Comparison of ENCODE assay signal across 11 cellular contexts in the genomic region with DNA sequence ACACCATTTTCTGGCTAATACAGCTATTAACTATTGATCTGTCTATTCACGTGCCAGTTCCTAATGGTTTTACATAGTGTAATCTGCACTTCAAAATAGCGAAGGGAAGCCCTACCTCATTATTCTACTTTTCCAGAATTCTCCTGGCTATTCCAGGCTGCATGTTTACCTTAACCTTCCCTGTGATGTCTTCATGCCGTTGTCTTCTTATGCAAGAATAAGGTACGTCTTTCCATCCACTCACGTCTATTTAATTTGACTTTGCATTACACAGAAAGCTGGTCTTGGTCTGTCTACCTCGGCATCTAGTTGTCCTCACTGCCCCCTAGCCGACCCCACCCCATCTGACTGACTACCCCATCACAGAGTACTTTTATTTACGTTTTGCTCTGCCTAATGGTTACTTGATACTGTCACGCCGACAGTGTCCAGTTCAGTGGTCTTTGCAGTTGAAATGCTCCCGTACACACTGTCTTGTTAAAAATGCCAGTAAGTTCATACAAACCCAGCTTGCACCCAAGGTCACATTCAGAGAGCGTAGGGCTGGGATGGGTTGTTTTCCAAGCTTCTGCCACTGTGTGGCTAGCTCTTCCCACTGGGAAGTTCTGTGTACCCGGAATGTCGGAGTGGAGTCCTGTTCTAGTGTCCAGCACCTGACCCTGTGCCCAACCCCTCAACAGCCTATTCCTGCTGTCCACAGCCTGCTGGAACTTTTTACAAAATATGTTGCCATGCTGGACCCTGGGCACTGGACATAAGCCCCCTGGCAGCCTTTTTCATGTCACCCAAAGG. TPM values are rescaled to one million over a fixed set of nuclear protein-coding genes. Genes with fewer than 3 reads are reported as not detected.
DNase-seq lines count a peak whose midpoint lies in the region; ATAC-seq and TF ChIP-seq lines count a peak whose summit lies in the region.
"Had no signal": no experiment of that assay in that cellular context is flagged by ENCODE, and none has a peak within 500 bp of the region (broad histone marks: within the 10 kb centered on the region; RNA-seq: fewer than 3 reads in every experiment).

No MANE protein-coding gene starts in this region.

- no peaks in the 10 kb centered on the region for H3K27me3 Mint-ChIP-seq in T-helper 2 cell treated with Interferon-gamma antibody and Interleukin-4, amounts not matched to agents 5 μg/mL and 100 μg/mL, for 36 hours (ENCODE audit: low read depth)
- H3K27me3 Mint-ChIP-seq: memory B cell had no signal

- no peak for TF ChIP-seq CTCF in adrenal gland (IDR thresholded peaks at IDR 0.05)

- peaks cover 72% of the 10 kb centered on the region for H3K4me1 Mint-ChIP-seq in T-helper 2 cell treated with Interferon-gamma antibody and Interleukin-4, amounts not matched to agents 5 μg/mL and 100 μg/mL, for 36 hours (ENCODE audit: low read depth)
- peaks cover 81% of the 10 kb centered on the region for H3K4me1 Mint-ChIP-seq in stimulated activated effector memory CD8-positive, alpha-beta T cell treated with anti-CD3 and anti-CD28 coated beads, Interleukin-12 subunit alpha, Interleukin-12 subunit beta, amount 100 ng/mL, for 72 hours

- peak overlapping the region in 4 of 5 donors; percentile 57 to 100 (median 74) for H3K27ac ChIP-seq in adrenal gland
- peak overlapping the region; percentile 72 for H3K27ac ChIP-seq in right cardiac atrium (ENCODE audit: low read length)

- H3K27ac Mint-ChIP-seq in T-helper 2 cell treated with Interferon-gamma antibody and Interleukin-4, amounts not matched to agents 5 μg/mL and 100 μg/mL, for 36 hours, result peak overlapping the region; percentile 38
- peak overlapping the region; percentile 9 for H3K27ac Mint-ChIP-seq in stimulated activated effector memory CD8-positive, alpha-beta T cell treated with anti-CD3 and anti-CD28 coated beads, Interleukin-12 subunit alpha, Interleukin-12 subunit beta, amount 100 ng/mL, for 72 hours

- TF ChIP-seq POLR2A in adrenal gland (IDR thresholded peaks at IDR 0.05), result peak; percentile 8 to 11

- WGBS in adrenal gland, 4 donors, result 46 to 56% (median 50%) methylated on average over 12 to 14 of the region's 14 CpGs
- 77% methylated on average over 14 of the region's 14 CpGs for WGBS in right cardiac atrium

- intact Hi-C loops in adrenal gland (cut with DNase I) (no loop called here), right cardiac atrium (cut with DNase I) (no loop called here)

- H3K36me3 ChIP-seq in adrenal gland (replicated peaks in 1 of 2), result peaks cover 0 to 63% of the 10 kb centered on the region in 2 donors

- H3K4me3 ChIP-seq in adrenal gland (peak overlapping the region in 1 of 4 donors; percentile 20), right cardiac atrium (ENCODE audit: low read length) (no peak overlapping the region)

- H3K9me3 Mint-ChIP-seq in T-helper 2 cell treated with Interferon-gamma antibody and Interleukin-4, amounts not matched to agents 5 μg/mL and 100 μg/mL, for 36 hours, result no peaks in the 10 kb centered on the region
- H3K9me3 Mint-ChIP-seq in stimulated activated effector memory CD8-positive, alpha-beta T cell treated with anti-CD3 and anti-CD28 coated beads, Interleukin-12 subunit alpha, Interleukin-12 subunit beta, amount 100 ng/mL, for 72 hours, result no peaks in the 10 kb centered on the region
- H3K9me3 Mint-ChIP-seq: memory B cell had no signal

- H3K9me3 ChIP-seq in adrenal gland (replicated peaks in 1 of 3), result no peaks in the 10 kb centered on the region
- no peaks in the 10 kb centered on the region for H3K9me3 ChIP-seq in right cardiac atrium (ENCODE audit: control insufficient read depth, low read length)

- H3K4me1 ChIP-seq in adrenal gland (replicated peaks in 1 of 2) (peaks cover 45 to 99% of the 10 kb centered on the region in 2 donors), right cardiac atrium (ENCODE audit: control insufficient read depth, insufficient read depth, low read length) (peaks cover 19% of the 10 kb centered on the region)

- ATAC-seq in right cardiac atrium, result peak in 1 of 2 donors; percentile 2
- ATAC-seq in stimulated activated effector memory CD8-positive, alpha-beta T cell treated with anti-CD3 and anti-CD28 coated beads, Interleukin-12 subunit alpha, Interleukin-12 subunit beta, amount 100 ng/mL, for 72 hours, result no peak

- H3K27me3 ChIP-seq in adrenal gland, result no peaks in the 10 kb centered on the region
- no peaks in the 10 kb centered on the region for H3K27me3 ChIP-seq in right cardiac atrium (ENCODE audit: control insufficient read depth, insufficient read depth)

- H3K36me3 Mint-ChIP-seq in T-helper 2 cell treated with Interferon-gamma antibody and Interleukin-4, amounts not matched to agents 5 μg/mL and 100 μg/mL, for 36 hours (ENCODE audit: low read depth), result peaks cover 64% of the 10 kb centered on the region
- peaks cover 100% of the 10 kb centered on the region for H3K36me3 Mint-ChIP-seq in stimulated activated effector memory CD8-positive, alpha-beta T cell treated with anti-CD3 and anti-CD28 coated beads, Interleukin-12 subunit alpha, Interleukin-12 subunit beta, amount 100 ng/mL, for 72 hours

- no peak for DNase-seq in T-helper 2 cell treated with Interferon-gamma antibody and Interleukin-4, amounts not matched to agents 5 μg/mL and 100 μg/mL, for 36 hours (ENCODE audit: low spot score)
- DNase-seq in T-helper 2 cell, result no peak
- DNase-seq in adrenal gland, result peak; percentile 38 to 68 (median 55)
- DNase-seq in right cardiac atrium, result no peak
- DNase-seq in stimulated activated effector memory CD8-positive, alpha-beta T cell treated with anti-CD3 and anti-CD28 coated beads, Interleukin-12 subunit alpha, Interleukin-12 subunit beta, amount 100 ng/mL, for 72 hours (ENCODE audit: low spot score in 2 of 2), result no peak
- no peak for DNase-seq in SW480 (ENCODE audit: low spot score)
- no peak for DNase-seq in T-helper 9 cell
- DNase-seq in NCI-H526 (lab: John Stamatoyannopoulos, UW), result no peak
- DNase-seq: NCI-H446; stimulated activated CD4-positive, alpha-beta T cell treated with anti-CD3 and anti-CD28 coated beads, Interleukin-4, amount 100 ng/mL, for 4 hours had no signal

- H3K4me3 Mint-ChIP-seq in T-helper 2 cell treated with Interferon-gamma antibody and Interleukin-4, amounts not matched to agents 5 μg/mL and 100 μg/mL, for 36 hours, result no peak overlapping the region
- no peak overlapping the region for H3K4me3 Mint-ChIP-seq in stimulated activated effector memory CD8-positive, alpha-beta T cell treated with anti-CD3 and anti-CD28 coated beads, Interleukin-12 subunit alpha, Interleukin-12 subunit beta, amount 100 ng/mL, for 72 hours
- H3K4me3 Mint-ChIP-seq: memory B cell had no signal

RNA-seq across cellular contexts. Expression of gene NEAT1, which starts 15.0 kb away (rescaled TPM):
- total RNA-seq in adrenal gland, result 1,000 to 10,000 TPM in 3 of 8 donors, 100 to 1,000 TPM in 4, 10 to 100 TPM in 1; 64.3 to 1,661 (median 335) TPM
- polyA plus RNA-seq in adrenal gland, result 1,000 to 10,000 TPM in 2 of 3 donors, 100 to 1,000 TPM in 1; 216 to 6,838 (median 2,645) TPM
- total RNA-seq in right cardiac atrium, result 100 to 1,000 TPM; 346 to 441 (median 427) TPM
- polyA plus RNA-seq in right cardiac atrium, result 441 TPM

RNA-seq across cellular contexts. Expression of gene FRMD8, which starts 51.2 kb away (rescaled TPM):
- total RNA-seq in adrenal gland (10 to 100 TPM; 20.6 to 52.1 (median 39.6) TPM), right cardiac atrium (10 to 100 TPM; 12.2 to 16.1 (median 12.9) TPM)
- polyA plus RNA-seq in adrenal gland (10 to 100 TPM in 2 of 3 donors, 1 to 10 TPM in 1; 5.3 to 21.3 (median 20.4) TPM), right cardiac atrium (9.3 TPM)

RNA-seq across cellular contexts. Expression of gene SLC25A45, which starts 55.2 kb away (rescaled TPM):
- total RNA-seq in adrenal gland, result 10 to 100 TPM in 1 of 8 donors, 1 to 10 TPM in 7; 1.1 to 12.7 (median 6.7) TPM
- 10 to 100 TPM in 2 of 3 donors, 1 to 10 TPM in 1; 2.4 to 21.0 (median 14.7) TPM for polyA plus RNA-seq in adrenal gland
- 1 to 10 TPM; 6.1 to 7.7 (median 7.4) TPM for total RNA-seq in right cardiac atrium
- polyA plus RNA-seq in right cardiac atrium, result 5.5 TPM

Comparison
In these comparisons a context has a peak if more than half of its experiments do, and no peak if none do; other contexts are left out.
1. DNase-seq: peak in adrenal gland (7 of 7); none in T-helper 2 cell treated with Interferon-gamma antibody and Interleukin-4, amounts not matched to agents 5 μg/mL and 100 μg/mL, for 36 hours (single experiment), T-helper 2 cell (0 of 5), right cardiac atrium (0 of 3), stimulated activated effector memory CD8-positive, alpha-beta T cell treated with anti-CD3 and anti-CD28 coated beads, Interleukin-12 subunit alpha, Interleukin-12 subunit beta, amount 100 ng/mL, for 72 hours (0 of 2), SW480 (single experiment), T-helper 9 cell (single experiment) and NCI-H526 (0 of 2).